In the genomic region with DNA sequence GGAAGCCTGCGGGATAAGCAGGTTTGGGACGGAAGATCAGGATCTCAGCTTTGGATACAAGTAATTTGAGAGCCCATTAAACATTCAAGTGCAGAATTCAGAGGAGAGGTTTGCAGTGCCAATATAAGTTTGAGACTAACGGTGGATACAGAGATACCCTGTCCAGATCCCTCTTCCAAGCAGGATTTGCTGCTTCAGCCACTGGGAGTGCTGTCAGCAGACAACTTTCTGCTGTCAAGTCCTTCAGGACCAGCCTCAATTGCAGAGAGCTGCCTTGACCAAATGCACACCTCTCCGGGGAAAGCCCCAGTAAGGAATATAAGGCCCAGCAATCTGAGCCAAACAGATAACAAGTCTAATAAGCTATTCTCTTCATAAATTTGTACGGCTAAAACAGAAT, we compare ENCODE assay signal across 1 cellular context.
TF ChIP-seq lines count a peak whose summit lies in the region.

No MANE protein-coding gene starts in this region.

TF ChIP-seq in GM23338, 12 proteins besides CTCF, POLR2A, EP300 and RAD21 (continued from another document):
- TF ChIP-seq STAT1 (IDR thresholded peaks at IDR 0.05; ENCODE audit: unreplicated experiment) (no peak), ZNF331 (CRISPR knock-in tag; IDR thresholded peaks at IDR 0.05; ENCODE audit: low read depth) (no peak), JUNB (IDR thresholded peaks at IDR 0.05; ENCODE audit: unreplicated experiment) (no peak), NANOG (IDR thresholded peaks at IDR 0.05; ENCODE audit: borderline replicate concordance) (no peak)
- TF ChIP-seq, protein P1, sequence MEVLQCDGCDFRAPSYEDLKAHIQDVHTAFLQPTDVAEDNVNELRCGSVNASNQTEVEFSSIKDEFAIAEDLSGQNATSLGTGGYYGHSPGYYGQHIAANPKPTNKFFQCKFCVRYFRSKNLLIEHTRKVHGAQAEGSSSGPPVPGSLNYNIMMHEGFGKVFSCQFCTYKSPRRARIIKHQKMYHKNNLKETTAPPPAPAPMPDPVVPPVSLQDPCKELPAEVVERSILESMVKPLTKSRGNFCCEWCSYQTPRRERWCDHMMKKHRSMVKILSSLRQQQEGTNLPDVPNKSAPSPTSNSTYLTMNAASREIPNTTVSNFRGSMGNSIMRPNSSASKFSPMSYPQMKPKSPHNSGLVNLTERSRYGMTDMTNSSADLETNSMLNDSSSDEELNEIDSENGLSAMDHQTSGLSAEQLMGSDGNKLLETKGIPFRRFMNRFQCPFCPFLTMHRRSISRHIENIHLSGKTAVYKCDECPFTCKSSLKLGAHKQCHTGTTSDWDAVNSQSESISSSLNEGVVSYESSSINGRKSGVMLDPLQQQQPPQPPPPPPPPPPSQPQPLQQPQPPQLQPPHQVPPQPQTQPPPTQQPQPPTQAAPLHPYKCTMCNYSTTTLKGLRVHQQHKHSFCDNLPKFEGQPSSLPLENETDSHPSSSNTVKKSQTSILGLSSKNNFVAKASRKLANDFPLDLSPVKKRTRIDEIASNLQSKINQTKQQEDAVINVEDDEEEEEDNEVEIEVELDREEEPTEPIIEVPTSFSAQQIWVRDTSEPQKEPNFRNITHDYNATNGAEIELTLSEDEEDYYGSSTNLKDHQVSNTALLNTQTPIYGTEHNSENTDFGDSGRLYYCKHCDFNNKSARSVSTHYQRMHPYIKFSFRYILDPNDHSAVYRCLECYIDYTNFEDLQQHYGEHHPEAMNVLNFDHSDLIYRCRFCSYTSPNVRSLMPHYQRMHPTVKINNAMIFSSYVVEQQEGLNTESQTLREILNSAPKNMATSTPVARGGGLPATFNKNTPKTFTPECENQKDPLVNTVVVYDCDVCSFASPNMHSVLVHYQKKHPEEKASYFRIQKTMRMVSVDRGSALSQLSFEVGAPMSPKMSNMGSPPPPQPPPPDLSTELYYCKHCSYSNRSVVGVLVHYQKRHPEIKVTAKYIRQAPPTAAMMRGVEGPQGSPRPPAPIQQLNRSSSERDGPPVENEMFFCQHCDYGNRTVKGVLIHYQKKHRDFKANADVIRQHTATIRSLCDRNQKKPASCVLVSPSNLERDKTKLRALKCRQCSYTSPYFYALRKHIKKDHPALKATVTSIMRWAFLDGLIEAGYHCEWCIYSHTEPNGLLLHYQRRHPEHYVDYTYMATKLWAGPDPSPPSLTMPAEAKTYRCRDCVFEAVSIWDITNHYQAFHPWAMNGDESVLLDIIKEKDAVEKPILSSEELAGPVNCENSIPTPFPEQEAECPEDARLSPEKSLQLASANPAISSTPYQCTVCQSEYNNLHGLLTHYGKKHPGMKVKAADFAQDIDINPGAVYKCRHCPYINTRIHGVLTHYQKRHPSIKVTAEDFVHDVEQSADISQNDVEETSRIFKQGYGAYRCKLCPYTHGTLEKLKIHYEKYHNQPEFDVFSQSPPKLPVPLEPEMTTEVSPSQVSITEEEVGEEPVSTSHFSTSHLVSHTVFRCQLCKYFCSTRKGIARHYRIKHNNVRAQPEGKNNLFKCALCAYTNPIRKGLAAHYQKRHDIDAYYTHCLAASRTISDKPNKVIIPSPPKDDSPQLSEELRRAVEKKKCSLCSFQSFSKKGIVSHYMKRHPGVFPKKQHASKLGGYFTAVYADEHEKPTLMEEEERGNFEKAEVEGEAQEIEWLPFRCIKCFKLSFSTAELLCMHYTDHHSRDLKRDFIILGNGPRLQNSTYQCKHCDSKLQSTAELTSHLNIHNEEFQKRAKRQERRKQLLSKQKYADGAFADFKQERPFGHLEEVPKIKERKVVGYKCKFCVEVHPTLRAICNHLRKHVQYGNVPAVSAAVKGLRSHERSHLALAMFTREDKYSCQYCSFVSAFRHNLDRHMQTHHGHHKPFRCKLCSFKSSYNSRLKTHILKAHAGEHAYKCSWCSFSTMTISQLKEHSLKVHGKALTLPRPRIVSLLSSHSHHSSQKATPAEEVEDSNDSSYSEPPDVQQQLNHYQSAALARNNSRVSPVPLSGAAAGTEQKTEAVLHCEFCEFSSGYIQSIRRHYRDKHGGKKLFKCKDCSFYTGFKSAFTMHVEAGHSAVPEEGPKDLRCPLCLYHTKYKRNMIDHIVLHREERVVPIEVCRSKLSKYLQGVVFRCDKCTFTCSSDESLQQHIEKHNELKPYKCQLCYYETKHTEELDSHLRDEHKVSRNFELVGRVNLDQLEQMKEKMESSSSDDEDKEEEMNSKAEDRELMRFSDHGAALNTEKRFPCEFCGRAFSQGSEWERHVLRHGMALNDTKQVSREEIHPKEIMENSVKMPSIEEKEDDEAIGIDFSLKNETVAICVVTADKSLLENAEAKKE (CRISPR knock-in tag; IDR thresholded peaks at IDR 0.05) = no peak
